ENCODE assay signal across 30 cellular contexts in the genomic region with DNA sequence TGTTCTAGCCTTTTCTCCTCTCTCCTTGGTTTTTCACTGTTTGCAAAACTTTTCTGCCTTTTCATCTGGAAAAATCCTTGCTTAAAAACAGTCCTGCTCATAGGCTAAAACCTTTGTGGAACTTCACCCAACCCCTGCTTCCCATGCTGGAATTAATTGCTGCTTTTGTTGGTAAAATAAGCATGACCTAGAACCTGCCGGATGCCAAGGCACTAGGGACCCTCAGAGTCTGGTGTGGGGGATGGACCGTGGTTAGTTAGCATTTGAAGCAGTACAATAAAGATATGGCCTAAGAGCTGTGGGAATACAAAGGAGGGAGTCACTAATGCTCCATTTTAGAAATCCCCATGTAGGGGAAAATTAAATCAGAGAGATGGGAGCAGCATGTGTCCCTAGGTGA.
"Had no signal": no experiment of that assay in that cellular context is flagged by ENCODE, and none has a peak within 500 bp of the region (broad histone marks: within the 10 kb centered on the region; RNA-seq: fewer than 3 reads in every experiment).

No MANE protein-coding gene starts in this region.

- H3K4me1 Mint-ChIP-seq: activated naive CD8-positive, alpha-beta T cell treated with anti-CD3 and anti-CD28 coated beads for 36 hours had no signal

- ATAC-seq: activated CD8-positive, alpha-beta T cell treated with anti-CD3 and anti-CD28 coated beads for 36 hours; activated T-cell treated with anti-CD3 and anti-CD28 coated beads, Interleukin-2, amount 50 U/mL, for 72 hours; activated T-helper 17 cell treated with anti-CD3 and anti-CD28 coated beads, Interleukin-2, amount 50 U/mL, for 72 hours; body of pancreas had no signal

- H3K9me3 ChIP-seq: body of pancreas, breast epithelium, MG63 had no signal

- H3K27me3 Mint-ChIP-seq: activated CD8-positive, alpha-beta T cell treated with anti-CD3 and anti-CD28 coated beads for 36 hours; activated naive CD8-positive, alpha-beta T cell treated with anti-CD3 and anti-CD28 coated beads for 36 hours; activated T-helper 17 cell treated with anti-CD3 and anti-CD28 coated beads, Interleukin-2, amount 50 U/mL, for 72 hours had no signal

- H3K36me3 ChIP-seq: breast epithelium, MG63, WERI-Rb-1 had no signal

- H3K4me3 ChIP-seq: body of pancreas, breast epithelium, MG63 had no signal

- H3K9me3 Mint-ChIP-seq: activated CD8-positive, alpha-beta T cell treated with anti-CD3 and anti-CD28 coated beads for 36 hours; activated naive CD8-positive, alpha-beta T cell treated with anti-CD3 and anti-CD28 coated beads for 36 hours had no signal

- H3K4me1 ChIP-seq: body of pancreas, breast epithelium had no signal

- H3K36me3 Mint-ChIP-seq: activated naive CD8-positive, alpha-beta T cell treated with anti-CD3 and anti-CD28 coated beads for 36 hours had no signal

- H3K27ac Mint-ChIP-seq: activated CD4-positive, alpha-beta T cell treated with anti-CD3 and anti-CD28 coated beads, Interleukin-2, amount 10 ng/mL, durations not matched to agents 24 days and 14 days; activated CD8-positive, alpha-beta T cell treated with anti-CD3 and anti-CD28 coated beads for 36 hours; activated naive CD8-positive, alpha-beta T cell treated with anti-CD3 and anti-CD28 coated beads for 36 hours; activated T-cell treated with anti-CD3 and anti-CD28 coated beads, Interleukin-2, amount 50 U/mL, for 72 hours; activated T-helper 17 cell treated with anti-CD3 and anti-CD28 coated beads, Interleukin-2, amount 50 U/mL, for 72 hours had no signal

- H3K4me3 Mint-ChIP-seq: activated CD4-positive, alpha-beta T cell treated with anti-CD3 and anti-CD28 coated beads, Interleukin-2, amount 10 ng/mL, durations not matched to agents 24 days and 14 days; activated CD8-positive, alpha-beta T cell treated with anti-CD3 and anti-CD28 coated beads for 36 hours; activated naive CD8-positive, alpha-beta T cell treated with anti-CD3 and anti-CD28 coated beads for 36 hours; activated T-cell treated with anti-CD3 and anti-CD28 coated beads, Interleukin-2, amount 50 U/mL, for 72 hours; activated T-helper 17 cell treated with anti-CD3 and anti-CD28 coated beads, Interleukin-2, amount 50 U/mL, for 72 hours had no signal

- DNase-seq: activated CD4-positive, alpha-beta T cell treated with anti-CD3 and anti-CD28 coated beads, Interleukin-2, amount 10 ng/mL, durations not matched to agents 24 days and 14 days; activated CD4-positive, alpha-beta T cell treated with anti-CD3 and anti-CD28 coated beads, Interleukin-2, amount 50 U/mL, for 4 hours; activated CD8-positive, alpha-beta T cell treated with anti-CD3 and anti-CD28 coated beads for 36 hours; activated effector memory CD4-positive, alpha-beta T cell treated with anti-CD3 and anti-CD28 coated beads, Interleukin-2, amount 50 U/mL, for 16 hours; activated naive CD4-positive, alpha-beta T cell; activated naive CD4-positive, alpha-beta T cell treated with anti-CD3 and anti-CD28 coated beads, Interleukin-2, amount 50 U/mL, for 16 hours; activated naive CD8-positive, alpha-beta T cell treated with anti-CD3 and anti-CD28 coated beads for 36 hours; activated T-cell treated with anti-CD3 and anti-CD28 coated beads, Interleukin-2, amount 50 U/mL, for 1 hour; activated T-cell treated with anti-CD3 and anti-CD28 coated beads, Interleukin-2, amount 50 U/mL, for 72 hours; amygdala; body of pancreas; Kasumi-1; KG1; MG63; NCI-H1092; NCI-H1436 treated with DMSO at 0.1 percent for 48 hours; NCI-H187; NCI-H2029 treated with DMSO at 0.1 percent for 48 hours; NCI-H2171; NCI-H510A; NCI-H526; NCI-H748 treated with DMSO at 0.1 percent for 48 hours; NK-92 treated with Interleukin-12 subunit alpha and Interleukin-12 subunit beta, amount 100 ng/mL, for 24 hours; SW 1271; T-helper 1 cell; T-helper 2 cell; T-helper 9 cell; WERI-Rb-1 had no signal

- H3K27me3 ChIP-seq: body of pancreas, breast epithelium, MG63 had no signal

- H3K27ac ChIP-seq: body of pancreas, breast epithelium, WERI-Rb-1 had no signal
